Comparison of ENCODE assay signal across 8 cellular contexts in the genomic region with DNA sequence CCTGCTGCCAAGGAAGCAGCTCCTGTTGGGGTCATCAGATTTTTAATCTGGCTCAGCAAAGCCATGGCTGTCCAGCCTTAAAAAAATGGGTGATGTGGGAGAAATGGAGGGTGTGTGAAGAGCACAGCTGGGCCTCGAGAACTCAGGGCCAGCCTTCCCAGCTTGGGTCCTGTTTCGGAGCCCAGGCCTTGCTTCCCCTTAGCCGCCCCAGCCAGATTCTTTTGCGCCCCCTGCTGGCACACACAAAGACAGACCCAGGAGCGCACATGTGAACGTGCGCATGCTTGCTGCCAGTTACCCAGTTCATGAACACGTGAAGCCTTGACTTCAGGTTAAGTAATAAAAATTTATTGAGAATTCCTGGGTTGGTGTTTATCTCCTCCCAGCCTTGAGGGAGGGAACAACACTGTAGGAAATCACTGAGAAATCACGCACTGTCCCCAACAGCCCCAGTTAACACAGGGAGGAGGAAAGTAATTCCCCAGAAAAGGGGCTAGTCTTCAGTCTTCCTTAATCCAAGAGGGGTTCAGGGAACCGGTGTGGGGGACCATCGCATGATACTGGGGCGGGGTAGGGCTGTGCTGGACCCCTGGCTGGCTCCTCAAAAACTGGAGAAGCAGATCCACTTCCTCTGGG. TPM values are rescaled to one million over a fixed set of nuclear protein-coding genes. Genes with fewer than 3 reads are reported as not detected.
A peak's percentile ranks its signal among the peaks of the same experiment; 100 is the strongest.
DNase-seq lines count a peak whose midpoint lies in the region; ATAC-seq and TF ChIP-seq lines count a peak whose summit lies in the region.

No MANE protein-coding gene starts in this region.

- peaks cover 42 to 86% of the 10 kb centered on the region in 2 donors for H3K4me1 ChIP-seq in left lung

- H3K9me3 ChIP-seq in left lung = no peaks in the 10 kb centered on the region

- DNase-seq in ELR (ENCODE audit: low read depth) = peak; percentile 83
- DNase-seq in NCI-H226 = peak; percentile 73
- peak; percentile 84 for DNase-seq in activated CD4-positive, alpha-beta T cell treated with anti-CD3 and anti-CD28 coated beads for 1 hour
- peak; percentile 95 for DNase-seq in choroid plexus epithelial cell (ENCODE audit: low read depth)
- DNase-seq in left lung = peak; percentile 91 to 95
- DNase-seq in stimulated activated CD4-positive, alpha-beta T cell treated with anti-CD3 and anti-CD28 coated beads, Interleukin-2, amount 100 ng/mL, for 48 hours = peak; percentile 87 to 92
- DNase-seq in GOT3 (lab: John Stamatoyannopoulos, UW) = no peak

- H3K36me3 ChIP-seq in left lung = peaks cover 3 to 53% of the 10 kb centered on the region in 2 donors

- H3K27me3 ChIP-seq in left lung = no peaks in the 10 kb centered on the region

- H3K27ac ChIP-seq in left lung = peak overlapping the region; percentile 83 to 93

- ATAC-seq in HG03045 (IDR thresholded peaks at IDR 0.05; ENCODE audit: unreplicated experiment) (peak; percentile 40), left lung (peak; percentile 47)

- TF ChIP-seq CTCF in choroid plexus epithelial cell (conservative IDR thresholded peaks at IDR 0.05; ENCODE audit: low read depth, low read length) (peak; percentile 94), left lung (IDR thresholded peaks at IDR 0.05) (peak; percentile 76 to 96)

- intact Hi-C loops in left lung (cut with DNase I) = no loop called here

- H3K4me3 ChIP-seq in choroid plexus epithelial cell (ENCODE audit: low read depth, low read length) (no peak overlapping the region), left lung (peak overlapping the region in 1 of 2 donors; percentile 47)

RNA-seq across cellular contexts. Expression of a gene that starts 5.3 kb away (rescaled TPM):
- 100 to 1,000 TPM; 113 to 142 TPM for total RNA-seq in left lung

RNA-seq across cellular contexts. Expression of a gene that starts 5.6 kb away (rescaled TPM):
- total RNA-seq in left lung = 10 to 100 TPM; 36.3 to 46.6 TPM

RNA-seq across cellular contexts. Expression of a gene that starts 14.0 kb away (rescaled TPM):
- total RNA-seq in left lung = 100 to 1,000 TPM in 1 of 2 donors, 10 to 100 TPM in 1; 74.6 to 145 TPM

RNA-seq across cellular contexts. Expression of a gene that starts 21.3 kb away (rescaled TPM):
- total RNA-seq in left lung = 100 to 1,000 TPM; 159 to 194 TPM

RNA-seq across cellular contexts. Expression of a gene that starts 21.5 kb away (rescaled TPM):
- not detected for total RNA-seq in left lung
